Comparison of ENCODE assay signal across 8 cellular contexts in genomic region chr16:85253127-85253941, GRCh38.
A peak's percentile ranks its signal among the peaks of the same experiment; 100 is the strongest.
DNase-seq lines count a peak whose midpoint lies in the region; ATAC-seq, FAIRE-seq and TF ChIP-seq lines count a peak whose summit lies in the region.

No MANE protein-coding gene starts in this region.

- H2BK120ac ChIP-seq in H1 (replicated peaks; ENCODE audit: low read depth, low read length) = no peak overlapping the region

- no peaks in the 10 kb centered on the region; a peak in 1 of 4 replicates for H3K79me2 ChIP-seq in H1 (ENCODE audit: control insufficient read depth in 1 of 2, insufficient read depth in 2 of 2, low read length in 2 of 2)

- H2BK5ac ChIP-seq in H1 (ENCODE audit: low read depth, low read length) = peak overlapping the region; percentile 52; the same call in 1 of the 2 replicates

- H4K8ac ChIP-seq in H1 (ENCODE audit: extremely low read depth, insufficient read depth, low read length) = no peak overlapping the region

- WGBS in H1 (ENCODE audit: extremely low coverage in 1 of 2, insufficient coverage in 1 of 2, insufficient read length in 1 of 2, insufficient replicate concordance in 2 of 2, low coverage in 1 of 2, low lambda C conversion rate in 2 of 2, missing lambda C conversion rate in 1 of 2), 2 experiments = 68% methylated on average over 12 of the region's 20 CpGs; no CpG with 5 or more reads in 1 of the 2 experiments

- no peak for TF ChIP-seq POLR2A in H1 (IDR thresholded peaks at IDR 0.05; ENCODE audit: control extremely low read depth in 1 of 2, low read depth in 2 of 2, low read length in 2 of 2)

- peak overlapping the region; percentile 14; the same call in 1 of the 2 replicates for H3K27ac ChIP-seq in H1 (ENCODE audit: low read depth, low read length)

- no peaks in the 10 kb centered on the region for H3K9me3 ChIP-seq in H1 (ENCODE audit: insufficient read depth in 2 of 2, low read depth in 1 of 2, low read length in 1 of 2)

- H2BK12ac ChIP-seq in H1 (ENCODE audit: low read depth, low read length) = no peak overlapping the region

- no peak overlapping the region for H4K5ac ChIP-seq in H1 (ENCODE audit: insufficient read length, low read depth, low read length)

- H3K9me3 Mint-ChIP-seq in activated CD8-positive, alpha-beta T cell treated with anti-CD3 and anti-CD28 coated beads, Interleukin-2, amount 10 ng/mL, durations not matched to agents 7 days and 5 days (ENCODE audit: insufficient read depth) = no peaks in the 10 kb centered on the region
- H3K9me3 Mint-ChIP-seq in naive B cell = peaks cover 0 to 3% (median 0%) of the 10 kb centered on the region in 7 donors
- H3K9me3 Mint-ChIP-seq in stimulated activated effector memory CD8-positive, alpha-beta T cell treated with anti-CD3 and anti-CD28 coated beads, Interleukin-12 subunit alpha, Interleukin-12 subunit beta, amount 100 ng/mL, for 72 hours = no peaks in the 10 kb centered on the region

- peak overlapping the region; percentile 6 for H4K91ac ChIP-seq in H1 (replicated peaks; ENCODE audit: insufficient read length, low read length)

- TF ChIP-seq RAD21 in H1 (IDR thresholded peaks at IDR 0.05 in 1 of 2, conservative IDR thresholded peaks at IDR 0.05 in 1 of 2; ENCODE audit: low read depth in 2 of 2, low read length in 2 of 2) = peak; percentile 65 to 81

- no peak overlapping the region for H3K4me3 Mint-ChIP-seq in activated CD8-positive, alpha-beta T cell treated with anti-CD3 and anti-CD28 coated beads, Interleukin-2, amount 10 ng/mL, durations not matched to agents 7 days and 5 days
- peak overlapping the region in 1 of 8 donors; percentile 15 for H3K4me3 Mint-ChIP-seq in naive B cell
- no peak overlapping the region for H3K4me3 Mint-ChIP-seq in stimulated activated effector memory CD8-positive, alpha-beta T cell treated with anti-CD3 and anti-CD28 coated beads, Interleukin-12 subunit alpha, Interleukin-12 subunit beta, amount 100 ng/mL, for 72 hours

- H3K4ac ChIP-seq in H1 (replicated peaks; ENCODE audit: insufficient read length, low read depth, low read length) = no peak overlapping the region

- H4K20me1 ChIP-seq in H1 (replicated peaks in 1 of 2; ENCODE audit: control insufficient read depth in 1 of 2, insufficient read depth in 2 of 2, low read length in 2 of 2) = peaks cover 11 to 20% of the 10 kb centered on the region in 2 experiments

- H2BK15ac ChIP-seq in H1 (ENCODE audit: low read length) = no peak overlapping the region

- no peaks in the 10 kb centered on the region for H3K36me3 Mint-ChIP-seq in activated CD8-positive, alpha-beta T cell treated with anti-CD3 and anti-CD28 coated beads, Interleukin-2, amount 10 ng/mL, durations not matched to agents 7 days and 5 days (ENCODE audit: low read depth)
- no peaks in the 10 kb centered on the region for H3K36me3 Mint-ChIP-seq in naive B cell
- H3K36me3 Mint-ChIP-seq in stimulated activated effector memory CD8-positive, alpha-beta T cell treated with anti-CD3 and anti-CD28 coated beads, Interleukin-12 subunit alpha, Interleukin-12 subunit beta, amount 100 ng/mL, for 72 hours = no peaks in the 10 kb centered on the region

- no peak for TF ChIP-seq EP300 in H1 (IDR thresholded peaks at IDR 0.05; ENCODE audit: borderline replicate concordance in 1 of 2, low read depth in 2 of 2, low read length in 2 of 2)

- H3K56ac ChIP-seq in H1 (replicated peaks; ENCODE audit: insufficient read length, low read depth, low read length) = no peak overlapping the region

- peak; percentile 16 for DNase-seq in NK-92 treated with Interleukin-12 subunit alpha and Interleukin-12 subunit beta, amount 100 ng/mL, for 24 hours (lab: John Stamatoyannopoulos, UW)
- DNase-seq in NK-92 (lab: John Stamatoyannopoulos, UW; ENCODE audit: unreplicated experiment) = no peak
- DNase-seq in NAMALWA (ENCODE audit: low spot score) = peak; percentile 85
- DNase-seq in activated CD8-positive, alpha-beta T cell treated with anti-CD3 and anti-CD28 coated beads, Interleukin-2, amount 10 ng/mL, durations not matched to agents 7 days and 5 days = peak; percentile 73
- peak in 1 of 2 experiments; percentile 95 for DNase-seq in H1 (ENCODE audit: low read depth in 1 of 2, low spot score in 2 of 2)
- peak; percentile 57 for DNase-seq in naive B cell
- peak; percentile 63 to 81 for DNase-seq in stimulated activated effector memory CD8-positive, alpha-beta T cell treated with anti-CD3 and anti-CD28 coated beads, Interleukin-12 subunit alpha, Interleukin-12 subunit beta, amount 100 ng/mL, for 72 hours (ENCODE audit: low spot score in 2 of 2)

- H3K14ac ChIP-seq in H1 (ENCODE audit: insufficient read length) = no peak overlapping the region

- no peak overlapping the region for H3K4me2 ChIP-seq in H1 (ENCODE audit: insufficient read depth in 1 of 2, low read depth in 2 of 2, low read length in 2 of 2)

- no peaks in the 10 kb centered on the region for H3K36me3 ChIP-seq in H1 (ENCODE audit: control insufficient read depth in 2 of 4, insufficient read depth in 4 of 4, low read length in 3 of 4)

- peaks cover 10% of the 10 kb centered on the region for H3K27me3 Mint-ChIP-seq in activated CD8-positive, alpha-beta T cell treated with anti-CD3 and anti-CD28 coated beads, Interleukin-2, amount 10 ng/mL, durations not matched to agents 7 days and 5 days (ENCODE audit: low read depth)
- H3K27me3 Mint-ChIP-seq in naive B cell = peaks cover under 1 to 14% (median 12%) of the 10 kb centered on the region in 3 donors

- peak overlapping the region; percentile 19; the same call in 1 of the 2 replicates for H3K18ac ChIP-seq in H1 (ENCODE audit: extremely low read depth, low read length)

- H3K23ac ChIP-seq in H1 (ENCODE audit: insufficient read length) = no peak overlapping the region

- H3K27ac Mint-ChIP-seq in activated CD8-positive, alpha-beta T cell treated with anti-CD3 and anti-CD28 coated beads, Interleukin-2, amount 10 ng/mL, durations not matched to agents 7 days and 5 days = no peak overlapping the region
- no peak overlapping the region for H3K27ac Mint-ChIP-seq in naive B cell
- H3K27ac Mint-ChIP-seq in stimulated activated effector memory CD8-positive, alpha-beta T cell treated with anti-CD3 and anti-CD28 coated beads, Interleukin-12 subunit alpha, Interleukin-12 subunit beta, amount 100 ng/mL, for 72 hours = no peak overlapping the region

- ATAC-seq in activated CD8-positive, alpha-beta T cell treated with anti-CD3 and anti-CD28 coated beads, Interleukin-2, amount 10 ng/mL, durations not matched to agents 7 days and 5 days = peak; percentile 88
- ATAC-seq in naive B cell (ENCODE audit: low read depth in 2 of 2) (peak; percentile 88 to 91), HG02973 (IDR thresholded peaks at IDR 0.05; ENCODE audit: unreplicated experiment) (no peak)
- peak; percentile 73 for ATAC-seq in stimulated activated effector memory CD8-positive, alpha-beta T cell treated with anti-CD3 and anti-CD28 coated beads, Interleukin-12 subunit alpha, Interleukin-12 subunit beta, amount 100 ng/mL, for 72 hours

- H3K4me1 Mint-ChIP-seq in activated CD8-positive, alpha-beta T cell treated with anti-CD3 and anti-CD28 coated beads, Interleukin-2, amount 10 ng/mL, durations not matched to agents 7 days and 5 days (ENCODE audit: low read depth) = peaks cover 23% of the 10 kb centered on the region
- H3K4me1 Mint-ChIP-seq in naive B cell = peaks cover 5 to 7% (median 6%) of the 10 kb centered on the region in 3 donors
- H3K4me1 Mint-ChIP-seq in stimulated activated effector memory CD8-positive, alpha-beta T cell treated with anti-CD3 and anti-CD28 coated beads, Interleukin-12 subunit alpha, Interleukin-12 subunit beta, amount 100 ng/mL, for 72 hours = no peaks in the 10 kb centered on the region

- H2BK20ac ChIP-seq in H1 (ENCODE audit: low read length) = 0 out of 2 replicates have a peak overlapping the region, but pooled peaks have one; percentile 18

- no peak for FAIRE-seq in H1 (lab: Jason Lieb, UNC)

- POLR2A ChIA-PET in activated CD8-positive, alpha-beta T cell treated with anti-CD3 and anti-CD28 coated beads, Interleukin-2, amount 10 ng/mL, durations not matched to agents 7 days and 5 days (lab: Charles Lee) = interaction anchor here (0.7 to 1.1 kb wide), 2 partner anchors 14 to 225 kb away, joined by 3 read pairs; no protein-coding TSS in a partner anchor
- POLR2A ChIA-PET in H1 (lab: Charles Lee; ENCODE audit: partially characterized antibody) = interaction anchor here (0.7 to 1.5 kb wide), 3 partner anchors 10 to 12 kb away, joined by 3 to 6 read pairs (median 5); no protein-coding TSS in a partner anchor

- H3K23me2 ChIP-seq in H1 (ENCODE audit: low read depth, low read length) = no peaks in the 10 kb centered on the region

- TF ChIP-seq CTCF in H1 (IDR thresholded peaks at IDR 0.05; ENCODE audit: control extremely low read depth in 1 of 3, insufficient read depth in 1 of 3, low read depth in 1 of 3, low read length in 3 of 3) = peak; percentile 96 to 99 (median 98)

- peaks cover 7% of the 10 kb centered on the region for H3K79me1 ChIP-seq in H1 (ENCODE audit: low read depth, low read length)

- CTCF ChIA-PET in activated CD8-positive, alpha-beta T cell treated with anti-CD3 and anti-CD28 coated beads, Interleukin-2, amount 10 ng/mL, durations not matched to agents 7 days and 5 days (lab: Charles Lee) = interaction anchor here (0.6 to 3.3 kb wide), 19 partner anchors 8 to 544 kb away, joined by 3 to 28 read pairs (median 4); no protein-coding TSS in a partner anchor
- CTCF ChIA-PET in H1 (lab: Charles Lee; ENCODE audit: partially characterized antibody) = interaction anchor here (0.6 to 17.5 kb wide), 54 partner anchors 10 to 948 kb away, joined by 3 to 371 read pairs (median 4); partner anchors contain the start of gene CIBAR2

- no peak overlapping the region for H2AFZ ChIP-seq in H1 (ENCODE audit: low read length)

- no peak overlapping the region for H3K4me3 ChIP-seq in H1 (ENCODE audit: extremely low read depth in 1 of 4, insufficient read depth in 2 of 4, low read depth in 3 of 4, low read length in 4 of 4)

- H3K9ac ChIP-seq in H1 (replicated peaks in 1 of 4; ENCODE audit: extremely low read depth in 1 of 4, low read depth in 3 of 4, low read length in 3 of 4) = peak overlapping the region in 1 of 4 experiments; percentile 8; a peak in 1 of 7 replicates

- peaks cover 0 to 11% (median 2%) of the 10 kb centered on the region in 4 experiments; a peak in 5 of 7 replicates for H3K4me1 ChIP-seq in H1 (replicated peaks in 1 of 4; ENCODE audit: control insufficient read depth in 3 of 4, insufficient read depth in 4 of 4, low read length in 3 of 4)

- peak overlapping the region; percentile 3; the same call in 1 of the 2 replicates for H2AK5ac ChIP-seq in H1 (ENCODE audit: low read depth, low read length)

- no peaks in the 10 kb centered on the region for H3K27me3 ChIP-seq in H1 (replicated peaks in 1 of 4; ENCODE audit: control insufficient read depth in 3 of 4, extremely low read depth in 1 of 4, insufficient read depth in 3 of 4, low read length in 3 of 4)

TF ChIP-seq in H1, 55 proteins besides CTCF, POLR2A, EP300 and RAD21 (continues in another document):
- TF ChIP-seq KDM5A (IDR thresholded peaks at IDR 0.05; ENCODE audit: low read length) (no peak), CREB1 (IDR thresholded peaks at IDR 0.05) (no peak; the same call in 1 of the 2 replicates), MAFK (IDR thresholded peaks at IDR 0.05; ENCODE audit: low read depth, low read length) (no peak), KDM1A (IDR thresholded peaks at IDR 0.05; ENCODE audit: borderline replicate concordance, low read length) (no peak), HDAC6 (IDR thresholded peaks at IDR 0.05; ENCODE audit: low read depth, low read length) (no peak)
